ENCODE assay signal across 8 cellular contexts in the genomic region with DNA sequence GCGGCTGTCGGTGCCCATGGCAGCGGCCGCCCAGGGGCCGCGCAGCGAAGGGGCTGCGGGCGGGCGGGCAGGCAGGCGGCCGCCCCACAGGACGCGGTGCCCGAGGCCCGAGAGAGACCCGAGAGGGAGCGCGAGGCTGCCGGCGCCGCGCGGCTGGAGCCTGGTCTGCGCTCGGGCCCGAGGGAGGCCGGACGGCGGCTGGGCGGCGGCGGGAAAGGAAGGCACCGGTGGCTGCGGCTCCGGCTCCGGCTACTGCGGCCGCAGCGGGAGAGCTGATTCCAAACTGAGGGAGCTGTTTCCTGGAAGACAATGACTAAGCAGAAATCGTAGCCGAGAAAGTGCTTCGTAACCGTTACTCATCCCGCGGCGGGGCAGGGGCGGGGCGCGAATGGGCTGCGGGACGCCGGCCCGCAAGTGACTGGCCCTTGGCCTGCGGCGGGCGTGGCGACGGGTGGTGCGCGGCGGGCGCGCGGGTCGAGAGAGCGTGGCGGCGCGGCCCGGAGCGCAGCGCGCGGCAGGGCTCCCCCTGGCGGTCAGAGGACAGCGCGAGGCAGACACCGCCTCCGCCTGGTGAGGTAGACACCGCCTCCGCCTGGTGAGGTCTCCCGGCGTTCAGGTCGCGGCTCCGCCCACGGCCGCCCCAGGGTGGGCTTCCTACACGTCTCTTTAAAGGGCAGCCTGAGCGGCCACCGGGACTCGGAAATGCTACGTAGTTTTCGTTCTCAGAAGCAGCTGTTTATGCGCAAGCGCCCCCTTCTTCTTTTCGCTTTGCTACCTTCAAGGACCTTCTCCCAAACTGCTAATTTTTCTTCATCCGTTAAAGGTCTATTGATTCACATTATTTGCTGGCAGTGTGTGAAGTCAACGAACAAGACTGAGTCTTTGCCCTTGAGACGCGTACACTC. TPM values are rescaled to one million over a fixed set of nuclear protein-coding genes. Genes with fewer than 3 reads are reported as not detected.
DNase-seq lines count a peak whose midpoint lies in the region; ATAC-seq and TF ChIP-seq lines count a peak whose summit lies in the region.

A gene with protein sequence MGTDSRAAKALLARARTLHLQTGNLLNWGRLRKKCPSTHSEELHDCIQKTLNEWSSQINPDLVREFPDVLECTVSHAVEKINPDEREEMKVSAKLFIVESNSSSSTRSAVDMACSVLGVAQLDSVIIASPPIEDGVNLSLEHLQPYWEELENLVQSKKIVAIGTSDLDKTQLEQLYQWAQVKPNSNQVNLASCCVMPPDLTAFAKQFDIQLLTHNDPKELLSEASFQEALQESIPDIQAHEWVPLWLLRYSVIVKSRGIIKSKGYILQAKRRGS (minus strand): TSS at position 285 of the 905 bp plus-strand sequence. CDS start 267 bp downstream, at position 18.

- no peak within 1 kb of the TSS for H2BK15ac ChIP-seq in mesendoderm (replicated peaks; ENCODE audit: low read depth)

- peak within 1 kb of the TSS; percentile 52 for H3K27ac ChIP-seq in HL-60 (replicated peaks)
- H3K27ac ChIP-seq in mesendoderm (ENCODE audit: low read depth, low read length), result peak within 1 kb of the TSS; percentile 83

- H2AK5ac ChIP-seq in mesendoderm (ENCODE audit: low read length), result no peak within 1 kb of the TSS

- peak; percentile 94 for ATAC-seq in GM19455 (IDR thresholded peaks at IDR 0.05; ENCODE audit: unreplicated experiment)

- peak within 1 kb of the TSS; percentile 91 for H3K56ac ChIP-seq in mesendoderm (ENCODE audit: low read length)

- peak within 1 kb of the TSS; percentile 91 for H3K23ac ChIP-seq in mesendoderm (ENCODE audit: low read length)

- H3K4me3 ChIP-seq in HL-60 (replicated peaks; ENCODE audit: insufficient read depth, low read length) (peak within 1 kb of the TSS; percentile 77), endocrine pancreas (ENCODE audit: control insufficient read depth, insufficient read depth, low read length) (peak within 1 kb of the TSS; percentile 99), mesendoderm (ENCODE audit: low read length) (peak within 1 kb of the TSS; percentile 82)

- no peak within 1 kb of the TSS for H2BK120ac ChIP-seq in mesendoderm (ENCODE audit: low read depth, low read length)

- no peak within 1 kb of the TSS for H4K5ac ChIP-seq in mesendoderm (ENCODE audit: low read length)

- H3K4me1 ChIP-seq in endocrine pancreas (ENCODE audit: control insufficient read depth, insufficient read depth, low read length) (peaks cover 25% of the 10 kb centered on the region), mesendoderm (ENCODE audit: control insufficient read depth, low read depth, low read length) (no peaks in the 10 kb centered on the region)

- H3K9me3 ChIP-seq in endocrine pancreas (ENCODE audit: control insufficient read depth, low read length), result no peaks in the 10 kb centered on the region

- H2BK5ac ChIP-seq in mesendoderm (ENCODE audit: low read length), result no peak within 1 kb of the TSS

- H3K9ac ChIP-seq in endocrine pancreas (ENCODE audit: control insufficient read depth, insufficient read depth, low read length), result peak within 1 kb of the TSS; percentile 88
- peak within 1 kb of the TSS; percentile 84 for H3K9ac ChIP-seq in mesendoderm (ENCODE audit: low read length)

- no peaks in the 10 kb centered on the region for H3K27me3 ChIP-seq in HL-60 (ENCODE audit: insufficient read depth, poor library complexity, severe bottlenecking)
- no peaks in the 10 kb centered on the region for H3K27me3 ChIP-seq in endocrine pancreas (ENCODE audit: control insufficient read depth, insufficient read depth, low read length)
- H3K27me3 ChIP-seq in mesendoderm (ENCODE audit: insufficient read depth, low read length, poor library complexity), result no peaks in the 10 kb centered on the region

- no peaks in the 10 kb centered on the region for H3K36me3 ChIP-seq in endocrine pancreas (ENCODE audit: control insufficient read depth, insufficient read depth, low read length)
- H3K36me3 ChIP-seq in mesendoderm (ENCODE audit: control insufficient read depth, insufficient read depth, low read length), result no peaks in the 10 kb centered on the region

- H3K18ac ChIP-seq in mesendoderm (ENCODE audit: low read length), result peak within 1 kb of the TSS; percentile 86

- peak; percentile 45 for TF ChIP-seq CTCF in HL-60 (IDR thresholded peaks at IDR 0.05; ENCODE audit: insufficient read depth, low read length)

- peak within 1 kb of the TSS; percentile 88 for H3K4me2 ChIP-seq in mesendoderm (ENCODE audit: low read length)

- no CpG with 5 or more reads among the region's 102 CpGs for whole genome bisulfite sequencing in mesendoderm (ENCODE audit: extremely low coverage, insufficient coverage, low lambda C conversion rate)

- peaks cover 5% of the 10 kb centered on the region for H3K79me2 ChIP-seq in mesendoderm (ENCODE audit: control insufficient read depth, insufficient read depth, low read length)

- DNase-seq in COLO668 (lab: John Stamatoyannopoulos, UW; ENCODE audit: unreplicated experiment), result peak; percentile 96
- DNase-seq in HL-60 (ENCODE audit: low read depth in 1 of 2, low spot score in 1 of 2), result peak; percentile 79 to 89
- peak; percentile 91 for DNase-seq in NK-92 treated with Interleukin-12 subunit alpha and Interleukin-12 subunit beta, amount 100 ng/mL, for 24 hours (lab: John Stamatoyannopoulos, UW)
- peak; percentile 81 to 84 (median 82) for DNase-seq in activated CD8-positive, alpha-beta memory T cell treated with anti-CD3 and anti-CD28 coated beads for 48 hours (ENCODE audit: low read depth in 2 of 3, low spot score in 2 of 3)
- peak; percentile 95 for DNase-seq in mesendoderm
- DNase-seq in stimulated activated CD8-positive, alpha-beta memory T cell treated with anti-CD3 and anti-CD28 coated beads, Interleukin-15, amount 100 ng/mL, for 1 hour (ENCODE audit: low read depth), result peak; percentile 86

- peak within 1 kb of the TSS; percentile 85 for H3K4ac ChIP-seq in mesendoderm (ENCODE audit: low read depth, low read length)

- H4K8ac ChIP-seq in mesendoderm (ENCODE audit: low read depth, low read length), result no peak within 1 kb of the TSS

- H3K79me1 ChIP-seq in mesendoderm (ENCODE audit: low read length), result peaks cover 7% of the 10 kb centered on the region

RNA-seq across cellular contexts. Expression of the gene that starts here (rescaled TPM):
- 10.8 TPM for polyA plus RNA-seq in mesendoderm (2013, experiment 1 of 2)
- polyA plus RNA-seq in mesendoderm (2013, experiment 2 of 2), result 11.9 TPM

Comparison
In these comparisons a context has a peak if more than half of its experiments do, and no peak if none do; other contexts are left out.
1. Peak in every context shown above with its lines: DNase-seq, ATAC-seq, H3K4me3 ChIP-seq and H3K27ac ChIP-seq.